In genomic region chr14:94593749-94594431, GRCh38 we compare ENCODE assay signal across 1 cellular context.
A peak's percentile ranks its signal among the peaks of the same experiment; 100 is the strongest.
TF ChIP-seq lines count a peak whose summit lies in the region.

No MANE protein-coding gene starts in this region.

TF ChIP-seq in HepG2, 621 proteins besides CTCF, POLR2A, EP300 and RAD21 (continued from another document and continues in another):
- TF ChIP-seq AKNA (CRISPR knock-in tag; IDR thresholded peaks at IDR 0.05; ENCODE audit: borderline replicate concordance), result no peak
- no peak for TF ChIP-seq IKZF1 (IDR thresholded peaks at IDR 0.05)
- TF ChIP-seq ZFP62 (CRISPR knock-in tag; IDR thresholded peaks at IDR 0.05), result no peak
- TF ChIP-seq ZNF329 (CRISPR knock-in tag; IDR thresholded peaks at IDR 0.05; ENCODE audit: low read depth), result peak; percentile 92
- 0 out of 2 replicates have a peak, but pooled peaks have one; percentile 21 for TF ChIP-seq E2F2 (CRISPR knock-in tag; IDR thresholded peaks at IDR 0.05; ENCODE audit: borderline replicate concordance)
- no peak; the same call in 1 of the 2 replicates for TF ChIP-seq CREB3 (CRISPR knock-in tag; IDR thresholded peaks at IDR 0.05)
- 0 out of 2 replicates have a peak, but pooled peaks have one; percentile 47 for TF ChIP-seq DDIT3 (CRISPR knock-in tag; IDR thresholded peaks at IDR 0.05)
- no peak for TF ChIP-seq PHB2 (IDR thresholded peaks at IDR 0.05; ENCODE audit: partially characterized antibody)
- TF ChIP-seq CC2D1A (CRISPR knock-in tag; IDR thresholded peaks at IDR 0.05), result peak; percentile 98
- TF ChIP-seq PRDM15 (CRISPR knock-in tag; IDR thresholded peaks at IDR 0.05), result peak; percentile 18; the same call in 1 of the 2 replicates
- TF ChIP-seq MAFF (IDR thresholded peaks at IDR 0.05; ENCODE audit: low read depth, low read length), result peak; percentile 58
- TF ChIP-seq ZBTB26 (CRISPR knock-in tag; IDR thresholded peaks at IDR 0.05; ENCODE audit: borderline replicate concordance), result peak; percentile 88
- TF ChIP-seq ZBTB42 (CRISPR knock-in tag; IDR thresholded peaks at IDR 0.05), result 0 out of 2 replicates have a peak, but pooled peaks have one; percentile 25
- no peak for TF ChIP-seq ZNF234 (CRISPR knock-in tag; conservative IDR thresholded peaks at IDR 0.05)
- TF ChIP-seq ZBTB14 (CRISPR knock-in tag; IDR thresholded peaks at IDR 0.05), result no peak
- peak; percentile 90 for TF ChIP-seq ZNF264 (CRISPR knock-in tag; IDR thresholded peaks at IDR 0.05)
- TF ChIP-seq MTF1 (CRISPR knock-in tag; IDR thresholded peaks at IDR 0.05), result peak; percentile 70; the same call in 1 of the 2 replicates
- no peak for TF ChIP-seq ZNF276 (CRISPR knock-in tag; IDR thresholded peaks at IDR 0.05; ENCODE audit: low read depth)
- TF ChIP-seq ETS1 (CRISPR knock-in tag; IDR thresholded peaks at IDR 0.05), result no peak
- no peak for TF ChIP-seq CERS6 (CRISPR knock-in tag; IDR thresholded peaks at IDR 0.05)
- TF ChIP-seq ATRX (CRISPR knock-in tag; IDR thresholded peaks at IDR 0.05; ENCODE audit: borderline replicate concordance), result no peak
- TF ChIP-seq FOXK2 (IDR thresholded peaks at IDR 0.05), result peak; percentile 88
- no peak for TF ChIP-seq ZNF564 (CRISPR knock-in tag; IDR thresholded peaks at IDR 0.05)
- TF ChIP-seq DR1 (CRISPR knock-in tag; IDR thresholded peaks at IDR 0.05), result peak; percentile 56
- peak; percentile 100 for TF ChIP-seq RXRB (CRISPR knock-in tag; IDR thresholded peaks at IDR 0.05; ENCODE audit: borderline replicate concordance)
- TF ChIP-seq ZBTB7B (CRISPR knock-in tag; IDR thresholded peaks at IDR 0.05), result peak; percentile 100
- no peak for TF ChIP-seq ZNF563 (CRISPR knock-in tag; IDR thresholded peaks at IDR 0.05)
- no peak for TF ChIP-seq PAWR (CRISPR knock-in tag; IDR thresholded peaks at IDR 0.05; ENCODE audit: borderline replicate concordance)
- no peak for TF ChIP-seq ZNF570 (CRISPR knock-in tag; IDR thresholded peaks at IDR 0.05; ENCODE audit: borderline replicate concordance)
- TF ChIP-seq BCLAF1 (IDR thresholded peaks at IDR 0.05), result no peak
- peak; percentile 96 for TF ChIP-seq ARNTL (CRISPR knock-in tag; IDR thresholded peaks at IDR 0.05)
- TF ChIP-seq TRAFD1 (CRISPR knock-in tag; IDR thresholded peaks at IDR 0.05; ENCODE audit: borderline replicate concordance), result no peak
- TF ChIP-seq ZNF83 (CRISPR knock-in tag; IDR thresholded peaks at IDR 0.05; ENCODE audit: borderline replicate concordance), result no peak
- TF ChIP-seq ZNF766 (CRISPR knock-in tag; IDR thresholded peaks at IDR 0.05; ENCODE audit: borderline replicate concordance), result peak; percentile 55; the same call in 1 of the 2 replicates
